Comparison of ENCODE assay signal across 19 cellular contexts in the genomic region with DNA sequence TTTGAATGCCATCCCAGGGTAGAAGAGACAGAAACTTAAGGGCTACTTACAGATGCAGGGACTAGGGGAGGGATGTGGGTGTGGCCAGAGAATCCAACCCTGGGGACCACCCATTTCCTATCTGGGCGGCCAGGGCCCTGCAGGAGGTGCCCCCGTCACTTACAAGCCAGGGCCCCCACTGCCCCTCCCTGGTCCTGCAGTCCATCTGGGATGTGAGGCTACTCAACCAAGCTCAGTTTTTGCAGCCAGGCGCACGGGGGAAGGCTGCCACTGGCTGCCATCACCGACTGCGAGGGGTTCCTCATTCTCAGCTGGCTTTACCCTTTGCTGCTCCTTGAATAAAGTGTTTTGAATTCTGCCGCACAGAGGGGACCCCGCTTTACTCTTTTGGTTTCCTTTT.
"Had no signal": no experiment of that assay in that cellular context is flagged by ENCODE, and none has a peak within 500 bp of the region (broad histone marks: within the 10 kb centered on the region; RNA-seq: fewer than 3 reads in every experiment).

No MANE protein-coding gene starts in this region.

- H3K4me1 Mint-ChIP-seq: activated naive CD8-positive, alpha-beta T cell treated with anti-CD3 and anti-CD28 coated beads for 36 hours had no signal

- H3K4me3 Mint-ChIP-seq: activated CD8-positive, alpha-beta T cell treated with anti-CD3 and anti-CD28 coated beads for 36 hours; activated naive CD4-positive, alpha-beta T cell treated with anti-CD3 and anti-CD28 coated beads, Interleukin-2, amount 10 ng/mL, durations not matched to agents 7 days and 5 days; activated naive CD8-positive, alpha-beta T cell treated with anti-CD3 and anti-CD28 coated beads for 36 hours; activated T-cell treated with anti-CD3 and anti-CD28 coated beads, Interleukin-2, amount 50 U/mL, for 72 hours; T-cell had no signal

- H3K27ac Mint-ChIP-seq: activated CD8-positive, alpha-beta T cell treated with anti-CD3 and anti-CD28 coated beads for 36 hours; activated naive CD8-positive, alpha-beta T cell treated with anti-CD3 and anti-CD28 coated beads for 36 hours; activated T-cell treated with anti-CD3 and anti-CD28 coated beads, Interleukin-2, amount 50 U/mL, for 72 hours; activated T-helper 2 cell treated with anti-CD3 and anti-CD28 coated beads, Interferon-gamma antibody, Interleukin-2, Interleukin-4, amounts not matched to agents 10 μg/mL and 5 μg/mL and 100 μg/mL, durations not matched to agents 14 hours and 24 hours and 36 hours had no signal

- H3K27me3 Mint-ChIP-seq: activated CD8-positive, alpha-beta T cell treated with anti-CD3 and anti-CD28 coated beads for 36 hours; activated naive CD4-positive, alpha-beta T cell treated with anti-CD3 and anti-CD28 coated beads, Interleukin-2, amount 10 ng/mL, durations not matched to agents 7 days and 5 days; activated naive CD8-positive, alpha-beta T cell treated with anti-CD3 and anti-CD28 coated beads for 36 hours; T-cell had no signal

- DNase-seq: activated CD4-positive, CD25-positive, alpha-beta regulatory T cell; activated CD8-positive, alpha-beta memory T cell treated with anti-CD3 and anti-CD28 coated beads, Interleukin-2, amount 50 U/mL, for 4 hours; activated CD8-positive, alpha-beta T cell treated with anti-CD3 and anti-CD28 coated beads for 36 hours; activated gamma-delta T cell treated with Interleukin-2 at 50 U/mL for 16 hours; activated naive CD4-positive, alpha-beta T cell treated with anti-CD3 and anti-CD28 coated beads, Interleukin-2, amount 10 ng/mL, durations not matched to agents 7 days and 5 days; activated naive CD8-positive, alpha-beta T cell treated with anti-CD3 and anti-CD28 coated beads for 36 hours; activated T-cell treated with anti-CD3 and anti-CD28 coated beads, Interleukin-2, amount 50 U/mL, for 72 hours; Karpas-422; MM.1S; NCI-H1105; NCI-H1436; NCI-H2029 treated with DMSO at 0.1 percent for 48 hours; NCI-H510A treated with DMSO at 0.1 percent for 48 hours; PC-3; SHP77 treated with DMSO at 0.1 percent for 48 hours; T-cell had no signal

- H3K4me3 ChIP-seq: K562 had no signal

- H3K27ac ChIP-seq: VCaP had no signal

- H3K9me3 Mint-ChIP-seq: activated CD8-positive, alpha-beta T cell treated with anti-CD3 and anti-CD28 coated beads for 36 hours; activated naive CD4-positive, alpha-beta T cell treated with anti-CD3 and anti-CD28 coated beads, Interleukin-2, amount 10 ng/mL, durations not matched to agents 7 days and 5 days; activated naive CD8-positive, alpha-beta T cell treated with anti-CD3 and anti-CD28 coated beads for 36 hours; activated T-cell treated with anti-CD3 and anti-CD28 coated beads, Interleukin-2, amount 50 U/mL, for 72 hours; activated T-helper 2 cell treated with anti-CD3 and anti-CD28 coated beads, Interferon-gamma antibody, Interleukin-2, Interleukin-4, amounts not matched to agents 10 μg/mL and 5 μg/mL and 100 μg/mL, durations not matched to agents 14 hours and 24 hours and 36 hours; T-cell had no signal

- H3K36me3 Mint-ChIP-seq: T-cell had no signal

- ATAC-seq: activated CD8-positive, alpha-beta T cell treated with anti-CD3 and anti-CD28 coated beads for 36 hours; activated T-cell treated with anti-CD3 and anti-CD28 coated beads, Interleukin-2, amount 50 U/mL, for 72 hours; K562; PC-3; T-cell had no signal
